Comparison of ENCODE assay signal across 10 cellular contexts in the genomic region with DNA sequence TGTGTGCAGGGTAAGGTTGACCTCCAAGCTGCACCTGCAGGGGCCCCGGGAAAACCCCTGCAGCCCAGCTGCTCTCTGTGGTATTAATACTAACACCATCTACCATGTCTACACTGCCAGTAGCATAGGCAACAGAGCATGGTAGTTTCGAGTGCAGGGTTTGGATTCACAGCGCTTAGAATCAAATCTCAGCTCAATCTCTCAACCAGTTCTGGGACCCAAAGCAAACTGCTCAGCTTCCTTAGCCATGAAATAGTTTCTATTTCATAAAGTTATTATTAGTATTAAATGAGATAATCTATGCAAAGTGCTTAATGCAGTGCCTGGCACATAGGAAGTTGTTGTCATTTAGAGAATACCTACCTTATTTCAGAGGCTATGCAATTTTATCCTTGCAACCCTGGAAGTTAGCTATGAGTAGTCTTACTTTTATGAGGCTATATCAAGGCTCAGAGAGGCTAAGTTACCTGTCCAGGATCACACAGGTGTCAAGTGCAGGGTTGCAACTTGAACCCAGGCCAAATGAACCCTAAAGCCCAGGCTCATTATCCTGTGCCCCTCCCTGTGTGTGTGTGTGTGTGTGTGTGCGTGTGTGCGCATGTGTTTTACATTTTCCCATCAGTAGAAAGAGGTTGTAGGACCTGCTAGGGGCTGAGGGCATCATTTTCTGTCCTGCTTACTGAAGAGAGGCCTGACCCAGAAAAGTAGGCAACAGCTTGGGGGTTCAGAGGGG. TPM values are rescaled to one million over a fixed set of nuclear protein-coding genes. Genes with fewer than 3 reads are reported as not detected.
DNase-seq lines count a peak whose midpoint lies in the region; ATAC-seq and TF ChIP-seq lines count a peak whose summit lies in the region.
"Had no signal": no experiment of that assay in that cellular context is flagged by ENCODE, and none has a peak within 500 bp of the region (broad histone marks: within the 10 kb centered on the region; RNA-seq: fewer than 3 reads in every experiment).

No MANE protein-coding gene starts in this region.

- H3K36me3 Mint-ChIP-seq in osteocyte (ENCODE audit: unreplicated experiment), result no peaks in the 10 kb centered on the region
- H3K36me3 Mint-ChIP-seq in type B pancreatic cell, result no peaks in the 10 kb centered on the region
- H3K36me3 Mint-ChIP-seq: natural killer cell had no signal

- TF ChIP-seq CTCF in osteocyte (IDR thresholded peaks at IDR 0.05), result no peak
- TF ChIP-seq CTCF in type B pancreatic cell (conservative IDR thresholded peaks at IDR 0.05), result no peak

- H3K27ac Mint-ChIP-seq in osteocyte (ENCODE audit: unreplicated experiment) (peak overlapping the region; percentile 87), type B pancreatic cell (no peak overlapping the region)
- H3K27ac Mint-ChIP-seq: natural killer cell had no signal

- peaks cover 67% of the 10 kb centered on the region for H3K4me1 Mint-ChIP-seq in osteocyte (ENCODE audit: unreplicated experiment)
- H3K4me1 Mint-ChIP-seq in type B pancreatic cell (ENCODE audit: unreplicated experiment), result peaks cover 38% of the 10 kb centered on the region
- H3K4me1 Mint-ChIP-seq: natural killer cell had no signal

- DNase-seq in osteocyte (ENCODE audit: extremely low spot score, unreplicated experiment) (no peak), ecto neural progenitor cell (ENCODE audit: low spot score) (no peak), type B pancreatic cell (ENCODE audit: extremely low spot score, unreplicated experiment) (no peak)
- DNase-seq in stimulated activated naive CD4-positive, alpha-beta T cell treated with Interleukin-2 at 50 U/mL for 16 hours (lab: John Stamatoyannopoulos, UW), result no peak
- DNase-seq: foreskin keratinocyte, natural killer cell, NCI-H1105 had no signal

- ATAC-seq in GM18873 (IDR thresholded peaks at IDR 0.05; ENCODE audit: low FRiP score, unreplicated experiment) (peak; percentile 82), GM21723 (IDR thresholded peaks at IDR 0.05; ENCODE audit: unreplicated experiment) (peak; percentile 83), HG03442 (IDR thresholded peaks at IDR 0.05; ENCODE audit: unreplicated experiment) (peak; percentile 75)
- ATAC-seq: foreskin keratinocyte had no signal

- H3K4me3 Mint-ChIP-seq in osteocyte (ENCODE audit: unreplicated experiment), result peak overlapping the region; percentile 42
- H3K4me3 Mint-ChIP-seq in type B pancreatic cell, result no peak overlapping the region
- H3K4me3 Mint-ChIP-seq: natural killer cell had no signal

- H3K27me3 Mint-ChIP-seq in osteocyte (ENCODE audit: unreplicated experiment) (no peaks in the 10 kb centered on the region), type B pancreatic cell (peaks cover 10% of the 10 kb centered on the region)

- H3K9me3 Mint-ChIP-seq in osteocyte (ENCODE audit: unreplicated experiment) (no peaks in the 10 kb centered on the region), type B pancreatic cell (no peaks in the 10 kb centered on the region)
- H3K9me3 Mint-ChIP-seq: natural killer cell had no signal

RNA-seq across cellular contexts. Expression of gene MRPS18A, which starts 27.6 kb away (rescaled TPM):
- 35.3 and 37.3 TPM in 2 replicates for total RNA-seq in osteocyte
- total RNA-seq in type B pancreatic cell (ENCODE audit: low replicate concordance), result 43.7 and 49.1 TPM in 2 replicates

RNA-seq across cellular contexts. Expression of gene VEGFA, which starts 54.8 kb away (rescaled TPM):
- total RNA-seq in osteocyte, result 59.5 and 69.7 TPM in 2 replicates
- 102 and 136 TPM in 2 replicates for total RNA-seq in type B pancreatic cell (ENCODE audit: low replicate concordance)
